Comparison of ENCODE assay signal across 1 cellular context in genomic region chr3:99846472-99846871, GRCh38.
TF ChIP-seq lines count a peak whose summit lies in the region.

No MANE protein-coding gene starts in this region.

TF ChIP-seq in HepG2, 621 proteins besides CTCF, POLR2A, EP300 and RAD21 (continued from another document):
- peak; percentile 81 for TF ChIP-seq CEBPB (IDR thresholded peaks at IDR 0.05; ENCODE audit: borderline replicate concordance, low read depth, low read length)
- TF ChIP-seq TARDBP (CRISPR knock-in tag; IDR thresholded peaks at IDR 0.05), result 0 out of 2 replicates have a peak, but pooled peaks have one; percentile 3
- no peak for TF ChIP-seq JARID2 (CRISPR knock-in tag; IDR thresholded peaks at IDR 0.05; ENCODE audit: insufficient replicate concordance)
- TF ChIP-seq MED8 (CRISPR knock-in tag; IDR thresholded peaks at IDR 0.05; ENCODE audit: insufficient replicate concordance), result no peak
- TF ChIP-seq ZNF12 (CRISPR knock-in tag; IDR thresholded peaks at IDR 0.05), result no peak
- no peak for TF ChIP-seq ZNF546 (CRISPR knock-in tag; conservative IDR thresholded peaks at IDR 0.05)
